ENCODE assay signal across 17 cellular contexts in genomic region chr19:30076101-30076551, GRCh38.
"Had no signal": no experiment of that assay in that cellular context is flagged by ENCODE, and none has a peak within 500 bp of the region (broad histone marks: within the 10 kb centered on the region; RNA-seq: fewer than 3 reads in every experiment).

No MANE protein-coding gene starts in this region.

- H3K79me2 ChIP-seq: parathyroid adenoma had no signal

- H3K9me3 Mint-ChIP-seq: activated naive CD4-positive, alpha-beta T cell treated with anti-CD3 and anti-CD28 coated beads, Interleukin-2, amount 10 ng/mL, durations not matched to agents 7 days and 5 days; effector memory CD8-positive, alpha-beta T cell had no signal

- H3K9me3 ChIP-seq: ascending aorta, mucosa of descending colon, neutrophil had no signal

- DNase-seq: activated naive CD4-positive, alpha-beta T cell treated with anti-CD3 and anti-CD28 coated beads, Interleukin-2, amount 10 ng/mL, durations not matched to agents 7 days and 5 days; dermis blood vessel endothelial cell; effector memory CD8-positive, alpha-beta T cell; mammary epithelial cell; naive thymus-derived CD4-positive, alpha-beta T cell; stimulated activated CD4-positive, alpha-beta T cell treated with anti-CD3 and anti-CD28 coated beads, Interleukin-4, amount 100 ng/mL, for 4 hours; stimulated activated CD8-positive, alpha-beta memory T cell treated with anti-CD3 and anti-CD28 coated beads, Interleukin-4, amount 100 ng/mL, for 48 hours; stimulated activated naive CD4-positive, alpha-beta T cell treated with Interleukin-2 at 50 U/mL for 16 hours; substantia nigra; trophoblast cell had no signal

- H3K4me3 ChIP-seq: ascending aorta, heart left ventricle, mucosa of descending colon, skin epidermis had no signal

- H3K36me3 ChIP-seq: ascending aorta, heart left ventricle, neutrophil had no signal

- ATAC-seq: effector memory CD8-positive, alpha-beta T cell; heart left ventricle; left lobe of liver; mucosa of descending colon; naive thymus-derived CD4-positive, alpha-beta T cell had no signal

- H3K36me3 Mint-ChIP-seq: activated naive CD4-positive, alpha-beta T cell treated with anti-CD3 and anti-CD28 coated beads, Interleukin-2, amount 10 ng/mL, durations not matched to agents 7 days and 5 days; naive thymus-derived CD4-positive, alpha-beta T cell had no signal

- H3K4me1 Mint-ChIP-seq: activated naive CD4-positive, alpha-beta T cell treated with anti-CD3 and anti-CD28 coated beads, Interleukin-2, amount 10 ng/mL, durations not matched to agents 7 days and 5 days; naive thymus-derived CD4-positive, alpha-beta T cell had no signal

- H3K4me1 ChIP-seq: ascending aorta, parathyroid adenoma had no signal

- H3K27me3 ChIP-seq: ascending aorta, neutrophil had no signal

- H3K27ac ChIP-seq: ascending aorta, heart left ventricle, neutrophil, parathyroid adenoma, skin epidermis had no signal

- H3K4me3 Mint-ChIP-seq: activated naive CD4-positive, alpha-beta T cell treated with anti-CD3 and anti-CD28 coated beads, Interleukin-2, amount 10 ng/mL, durations not matched to agents 7 days and 5 days; effector memory CD8-positive, alpha-beta T cell; naive thymus-derived CD4-positive, alpha-beta T cell had no signal

- H3K27ac Mint-ChIP-seq: activated naive CD4-positive, alpha-beta T cell treated with anti-CD3 and anti-CD28 coated beads, Interleukin-2, amount 10 ng/mL, durations not matched to agents 7 days and 5 days; effector memory CD8-positive, alpha-beta T cell; naive thymus-derived CD4-positive, alpha-beta T cell had no signal

- H2AFZ ChIP-seq: parathyroid adenoma had no signal
